ENCODE assay signal across 8 cellular contexts in the genomic region with DNA sequence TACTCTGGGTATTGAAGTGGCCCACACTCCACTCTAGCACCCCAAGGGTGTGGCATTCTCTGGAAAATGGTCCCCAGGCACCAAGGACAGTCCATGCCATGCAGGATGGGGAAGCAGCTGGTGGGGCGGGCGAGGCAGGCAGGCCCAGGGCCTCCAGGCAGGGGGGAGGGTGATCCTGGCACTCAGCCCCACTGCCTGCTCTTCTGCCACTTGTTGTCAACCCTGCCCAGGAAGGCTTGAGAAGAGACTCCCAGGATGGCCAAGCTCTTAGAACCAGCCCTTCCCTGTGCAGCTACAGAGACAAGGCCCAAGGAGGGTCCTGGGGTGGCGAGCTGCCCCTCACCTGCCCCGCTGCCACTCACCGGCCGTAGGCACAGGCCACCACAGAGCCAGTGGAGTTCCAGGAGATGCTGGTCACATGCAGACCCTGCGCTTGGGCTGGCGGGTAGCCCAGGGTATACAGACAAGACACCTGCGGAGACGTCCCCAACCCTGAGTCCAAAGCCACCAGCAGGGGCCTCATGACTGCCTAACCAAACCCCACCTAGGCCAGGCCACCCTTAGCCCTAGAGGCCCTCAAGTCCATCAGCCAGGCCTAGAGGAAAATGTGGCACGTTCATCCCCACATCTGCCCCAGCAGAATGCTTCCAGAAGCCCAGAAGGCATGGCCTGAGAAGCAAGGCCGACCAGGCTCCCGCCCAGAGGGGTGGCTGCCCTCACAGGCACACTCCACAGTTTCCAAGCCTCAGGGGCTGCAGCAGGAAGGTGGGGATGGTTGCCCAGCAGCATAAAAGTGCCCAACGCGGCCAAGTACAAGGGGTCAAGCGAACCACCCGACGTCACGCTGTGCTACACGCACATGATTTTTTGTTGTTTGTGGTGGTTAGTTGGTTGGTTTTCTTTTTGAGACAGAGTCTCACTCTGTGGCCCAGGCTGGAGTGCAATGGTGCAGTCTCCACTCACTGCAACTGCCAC. TPM values are rescaled to one million over a fixed set of nuclear protein-coding genes. Genes with fewer than 3 reads are reported as not detected.
DNase-seq lines count a peak whose midpoint lies in the region; ATAC-seq and TF ChIP-seq lines count a peak whose summit lies in the region.

No MANE protein-coding gene starts in this region.

- TF ChIP-seq CTCF in fibroblast of lung (conservative IDR thresholded peaks at IDR 0.05 in 1 of 2, IDR thresholded peaks at IDR 0.05 in 1 of 2; ENCODE audit: low read depth in 1 of 2, low read length in 2 of 2) = no peak

- H3K4me3 ChIP-seq in NT2/D1 (ENCODE audit: insufficient read length, low read depth) (no peak overlapping the region), fibroblast of lung (replicated peaks in 1 of 4; ENCODE audit: control extremely low read depth in 1 of 4, insufficient read depth in 1 of 4, low read depth in 3 of 4, low read length in 4 of 4) (no peak overlapping the region), skeletal muscle satellite cell (ENCODE audit: low read length) (peak overlapping the region; percentile 21)

- DNase-seq in G401 (ENCODE audit: low spot score) (peak; percentile 36), NT2/D1 (ENCODE audit: low read depth, low spot score) (no peak), fibroblast of lung (ENCODE audit: low read depth in 2 of 2) (no peak), T-helper 9 cell (no peak), HK-2 (ENCODE audit: unreplicated experiment) (no peak)
- DNase-seq in effector CD4-positive, alpha-beta T cell = no peak

- peaks cover 32% of the 10 kb centered on the region for H3K4me1 ChIP-seq in NT2/D1 (ENCODE audit: insufficient read depth, insufficient read length)
- peaks cover 14% of the 10 kb centered on the region for H3K4me1 ChIP-seq in fibroblast of lung (ENCODE audit: control insufficient read depth, extremely low read depth, insufficient read depth, low read length)
- H3K4me1 ChIP-seq in skeletal muscle satellite cell (ENCODE audit: control insufficient read depth, insufficient read depth, low read length) = peaks cover 37% of the 10 kb centered on the region

- no peaks in the 10 kb centered on the region for H3K79me2 ChIP-seq in fibroblast of lung (ENCODE audit: control insufficient read depth, insufficient read depth, low read length)

- no peaks in the 10 kb centered on the region for H3K27me3 ChIP-seq in NT2/D1 (ENCODE audit: insufficient read depth, insufficient read length)
- no peaks in the 10 kb centered on the region for H3K27me3 ChIP-seq in fibroblast of lung (ENCODE audit: control insufficient read depth, insufficient read depth, low read length)
- H3K27me3 ChIP-seq in skeletal muscle satellite cell (ENCODE audit: control insufficient read depth, insufficient read depth, low read length) = no peaks in the 10 kb centered on the region

- H3K9me3 ChIP-seq in NT2/D1 (ENCODE audit: insufficient read depth, low read length) (no peaks in the 10 kb centered on the region), fibroblast of lung (ENCODE audit: control insufficient read depth, insufficient read depth, low read depth, low read length) (no peaks in the 10 kb centered on the region), skeletal muscle satellite cell (replicated peaks; ENCODE audit: low read length) (no peaks in the 10 kb centered on the region)

- H2AFZ ChIP-seq in fibroblast of lung (ENCODE audit: low read length) = no peak overlapping the region

- ATAC-seq in GM18868 (IDR thresholded peaks at IDR 0.05; ENCODE audit: unreplicated experiment) = no peak

- H3K4me2 ChIP-seq in fibroblast of lung (ENCODE audit: extremely low read depth, insufficient read depth, low read length) (no peak overlapping the region), skeletal muscle satellite cell (ENCODE audit: low read length) (peak overlapping the region; percentile 77)

- no peaks in the 10 kb centered on the region for H4K20me1 ChIP-seq in fibroblast of lung (ENCODE audit: control insufficient read depth, extremely low read depth, insufficient read depth, low read length)

- in situ Hi-C loops in G401 (cut with HindIII; ENCODE audit: low sequenced_read_pairs) = no loop called here

- peak overlapping the region; percentile 58 for H3K9ac ChIP-seq in NT2/D1 (ENCODE audit: insufficient read length, low read depth)
- no peak overlapping the region for H3K9ac ChIP-seq in fibroblast of lung (ENCODE audit: insufficient read depth, low read length)
- peak overlapping the region; percentile 81 for H3K9ac ChIP-seq in skeletal muscle satellite cell (ENCODE audit: low read depth, low read length)

- H3K36me3 ChIP-seq in NT2/D1 (ENCODE audit: insufficient read depth, insufficient read length, low read length) (peaks cover 84% of the 10 kb centered on the region), fibroblast of lung (ENCODE audit: control insufficient read depth, insufficient read depth, low read length) (peaks cover 24% of the 10 kb centered on the region), skeletal muscle satellite cell (ENCODE audit: insufficient read depth, low read length) (peaks cover 37% of the 10 kb centered on the region)

- H3K27ac ChIP-seq in fibroblast of lung (ENCODE audit: insufficient read depth, low read length) = peak overlapping the region; percentile 43

RNA-seq across cellular contexts. Expression of gene DYNC2I2, which starts 19.8 kb away (rescaled TPM):
- 164 and 173 TPM in 2 replicates for total RNA-seq in G401 (2014; rRNA removed; shearing (Covaris generic))
- total RNA-seq in fibroblast of lung = 35.7 and 41.5 TPM in 2 replicates
- polyA plus RNA-seq in fibroblast of lung = 13.2 and 26.1 TPM in 2 replicates
- 22.9 and 51.5 TPM in 2 replicates for polyA plus RNA-seq in fibroblast of lung (2012)
- polyA minus RNA-seq in fibroblast of lung (ENCODE audit: low replicate concordance) = 40.0 and 77.1 TPM in 2 replicates
- total RNA-seq in skeletal muscle satellite cell (2012; rRNA removed) = 34.2 and 44.1 TPM in 2 replicates

RNA-seq across cellular contexts. Expression of gene SET, which starts 52.2 kb away (rescaled TPM):
- 794 and 1,249 TPM in 2 replicates for total RNA-seq in G401 (2014; rRNA removed; shearing (Covaris generic))
- total RNA-seq in fibroblast of lung = 456 and 503 TPM in 2 replicates
- 256 and 288 TPM in 2 replicates for polyA plus RNA-seq in fibroblast of lung
- 291 and 369 TPM in 2 replicates for polyA plus RNA-seq in fibroblast of lung (2012)
- polyA minus RNA-seq in fibroblast of lung (ENCODE audit: low replicate concordance) = 12.3 and 19.0 TPM in 2 replicates
- total RNA-seq in skeletal muscle satellite cell (2012; rRNA removed) = 329 and 459 TPM in 2 replicates
